Comparison of ENCODE assay signal across 8 cellular contexts in genomic region chr13:45718063-45718462, GRCh38. TPM values are rescaled to one million over a fixed set of nuclear protein-coding genes. Genes with fewer than 3 reads are reported as not detected.
DNase-seq lines count a peak whose midpoint lies in the region; ATAC-seq and TF ChIP-seq lines count a peak whose summit lies in the region.

No MANE protein-coding gene starts in this region.

- no peak overlapping the region for H3K4me3 ChIP-seq in fibroblast of lung (replicated peaks in 1 of 4; ENCODE audit: control extremely low read depth in 1 of 4, insufficient read depth in 1 of 4, low read depth in 3 of 4, low read length in 4 of 4)

- intact Hi-C loops in CD14-positive monocyte (cut with micrococcal nuclease), result loop anchor here in 1 of 2 donors (10.0 kb wide), 2 partner anchors 93 to 203 kb away; no protein-coding TSS in a partner anchor

- H3K36me3 Mint-ChIP-seq in CD14-positive monocyte, result no peaks in the 10 kb centered on the region

- no peak overlapping the region for H3K27ac ChIP-seq in fibroblast of lung (ENCODE audit: insufficient read depth, low read length)

- DNase-seq in CD14-positive monocyte (ENCODE audit: low spot score) (no peak), GM20000 (ENCODE audit: low spot score) (peak; percentile 69), NOMO-1 (lab: John Stamatoyannopoulos, UW; ENCODE audit: unreplicated experiment in 2 of 2) (peak; percentile 57 to 68), fibroblast of lung (ENCODE audit: low read depth in 2 of 2) (peak; percentile 15 to 32), midbrain (lab: John Stamatoyannopoulos, UW) (no peak)

- no peak overlapping the region for H3K4me2 ChIP-seq in fibroblast of lung (ENCODE audit: extremely low read depth, insufficient read depth, low read length)

- peaks cover 0 to 4% (median 0%) of the 10 kb centered on the region in 7 donors for H3K9me3 Mint-ChIP-seq in CD14-positive monocyte

- no peak overlapping the region for H3K4me3 Mint-ChIP-seq in CD14-positive monocyte

- TF ChIP-seq CTCF in CD14-positive monocyte (IDR thresholded peaks at IDR 0.05), result peak; percentile 54
- TF ChIP-seq CTCF in GM20000 (IDR thresholded peaks at IDR 0.05; ENCODE audit: extremely low read depth, missing control alignments), result peak; percentile 41
- peak; percentile 42 to 60 for TF ChIP-seq CTCF in fibroblast of lung (conservative IDR thresholded peaks at IDR 0.05 in 1 of 2, IDR thresholded peaks at IDR 0.05 in 1 of 2; ENCODE audit: low read depth in 1 of 2, low read length in 2 of 2)

- H3K27ac Mint-ChIP-seq in CD14-positive monocyte, result no peak overlapping the region

- ATAC-seq in HG03196 (IDR thresholded peaks at IDR 0.05; ENCODE audit: unreplicated experiment) (no peak), esophagus mucosa (no peak), HG03135 (IDR thresholded peaks at IDR 0.05; ENCODE audit: unreplicated experiment) (no peak)

- no peak overlapping the region for H3K9ac ChIP-seq in fibroblast of lung (ENCODE audit: insufficient read depth, low read length)

- H3K4me1 ChIP-seq in fibroblast of lung (ENCODE audit: control insufficient read depth, extremely low read depth, insufficient read depth, low read length), result no peaks in the 10 kb centered on the region

- no peaks in the 10 kb centered on the region for H4K20me1 ChIP-seq in fibroblast of lung (ENCODE audit: control insufficient read depth, extremely low read depth, insufficient read depth, low read length)

- no peaks in the 10 kb centered on the region for H3K9me3 ChIP-seq in fibroblast of lung (ENCODE audit: control insufficient read depth, insufficient read depth, low read depth, low read length)

- H3K27me3 ChIP-seq in fibroblast of lung (ENCODE audit: control insufficient read depth, insufficient read depth, low read length), result no peaks in the 10 kb centered on the region

- H3K27me3 Mint-ChIP-seq in CD14-positive monocyte (ENCODE audit: low read depth in 3 of 3), result peaks cover 0 to 3% (median 0%) of the 10 kb centered on the region in 3 donors

- no peaks in the 10 kb centered on the region for H3K4me1 Mint-ChIP-seq in CD14-positive monocyte

- no peaks in the 10 kb centered on the region for H3K79me2 ChIP-seq in fibroblast of lung (ENCODE audit: control insufficient read depth, insufficient read depth, low read length)

- H2AFZ ChIP-seq in fibroblast of lung (ENCODE audit: low read length), result no peak overlapping the region

- no peaks in the 10 kb centered on the region for H3K36me3 ChIP-seq in fibroblast of lung (ENCODE audit: control insufficient read depth, insufficient read depth, low read length)

RNA-seq across cellular contexts. Expression of gene CBY2, which starts 15.9 kb away (rescaled TPM):
- polyA plus RNA-seq in CD14-positive monocyte (not detected), fibroblast of lung (not detected in 2 replicates)
- total RNA-seq in fibroblast of lung (not detected in 2 replicates), esophagus mucosa (0.32 TPM)
- not detected in 2 replicates for polyA plus RNA-seq in fibroblast of lung (2012)
- polyA minus RNA-seq in fibroblast of lung (ENCODE audit: low replicate concordance), result not detected in 2 replicates

Comparison
In these comparisons a context has a peak if more than half of its experiments do, and no peak if none do; other contexts are left out.
1. DNase-seq: peak in GM20000 (single experiment), NOMO-1 (2 of 2) and fibroblast of lung (2 of 2); none in CD14-positive monocyte (single experiment) and midbrain (single experiment).
2. Peak in every context shown above with its lines, with median percentiles within 50 percentile points of each other: CTCF ChIP-seq.